In genomic region chr11:41943671-41944070, GRCh38 we compare ENCODE assay signal across 24 cellular contexts.
"Had no signal": no experiment of that assay in that cellular context is flagged by ENCODE, and none has a peak within 500 bp of the region (broad histone marks: within the 10 kb centered on the region; RNA-seq: fewer than 3 reads in every experiment).

No MANE protein-coding gene starts in this region.

- DNase-seq: activated CD4-positive, alpha-beta memory T cell treated with anti-CD3 and anti-CD28 coated beads, Interleukin-2, amount 10 ng/mL, durations not matched to agents 7 days and 5 days; activated CD4-positive, alpha-beta T cell treated with anti-CD3 and anti-CD28 coated beads for 1 hour; activated CD4-positive, alpha-beta T cell treated with anti-CD3 and anti-CD28 coated beads for 4 hours; activated CD4-positive, alpha-beta T cell treated with anti-CD3 and anti-CD28 coated beads, Interleukin-2, amount 10 ng/mL, durations not matched to agents 7 days and 5 days; activated CD4-positive, alpha-beta T cell treated with anti-CD3 and anti-CD28 coated beads, Interleukin-2, amount 50 U/mL, for 4 hours; activated CD8-positive, alpha-beta memory T cell treated with anti-CD3 and anti-CD28 coated beads, Interleukin-2, amount 50 U/mL, for 48 hours; activated effector memory CD4-positive, alpha-beta T cell treated with Interleukin-2 at 50 U/mL for 16 hours; activated gamma-delta T cell treated with Interleukin-2 at 50 U/mL for 16 hours; activated naive CD4-positive, alpha-beta T cell treated with anti-CD3 and anti-CD28 coated beads for 36 hours; activated naive CD8-positive, alpha-beta T cell treated with anti-CD3 and anti-CD28 coated beads for 36 hours; activated naive CD8-positive, alpha-beta T cell treated with anti-CD3 and anti-CD28 coated beads, Interleukin-2, amount 50 U/mL, for 24 hours; activated T-cell treated with anti-CD3 and anti-CD28 coated beads for 4 hours; activated T-cell treated with anti-CD3 and anti-CD28 coated beads, Interleukin-2, amount 50 U/mL, for 24 hours; adrenal gland; cortex of kidney; dermis blood vessel endothelial cell; effector CD4-positive, alpha-beta T cell; effector memory CD8-positive, alpha-beta T cell; esophagus squamous epithelium; T-helper 2 cell had no signal

- H3K27ac ChIP-seq: adrenal gland, ascending aorta, epithelial cell of prostate, esophagus squamous epithelium had no signal

- H3K27me3 ChIP-seq: adrenal gland, ascending aorta, esophagus squamous epithelium had no signal

- H3K4me3 ChIP-seq: adrenal gland, ascending aorta, esophagus squamous epithelium had no signal

- H3K4me1 ChIP-seq: adrenal gland, ascending aorta, esophagus squamous epithelium had no signal

- H3K36me3 ChIP-seq: adrenal gland, ascending aorta, esophagus squamous epithelium had no signal

- FAIRE-seq: colon, frontal cortex had no signal

- H3K9me3 ChIP-seq: adrenal gland, ascending aorta had no signal
